1 cellular context compared by ENCODE assay signal in the genomic region with DNA sequence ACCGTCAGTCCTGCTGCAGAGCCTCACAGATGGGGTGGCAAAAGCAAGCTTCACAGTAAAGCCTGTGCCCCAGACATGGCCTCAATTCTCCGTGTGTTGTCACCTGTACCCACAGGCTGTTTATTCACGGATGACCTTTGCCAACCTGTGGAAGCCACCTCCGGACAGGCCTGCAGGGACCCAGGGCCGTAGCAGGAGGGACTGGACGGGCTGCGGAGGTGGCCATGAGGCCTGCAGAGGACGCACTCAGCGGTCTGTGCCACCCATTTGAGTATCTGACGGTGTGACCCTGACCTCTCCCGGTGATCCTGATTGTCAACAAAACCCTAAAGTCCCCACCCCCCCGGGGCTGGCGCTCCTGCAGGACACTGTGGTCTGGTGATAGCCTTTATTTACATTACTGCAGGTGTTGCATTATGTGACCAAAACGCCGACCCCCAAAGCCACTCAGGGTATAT.
TF ChIP-seq lines count a peak whose summit lies in the region.

No MANE protein-coding gene starts in this region.

TF ChIP-seq in HepG2, 621 proteins besides CTCF, POLR2A, EP300 and RAD21 (continued from another document and continues in another):
- TF ChIP-seq PPARG (CRISPR knock-in tag; conservative IDR thresholded peaks at IDR 0.05) (peak; percentile 47; the same call in 1 of the 2 replicates), HDAC1 (CRISPR knock-in tag; IDR thresholded peaks at IDR 0.05) (peak; percentile 79), ZNF614 (CRISPR knock-in tag; IDR thresholded peaks at IDR 0.05; ENCODE audit: borderline replicate concordance) (peak; percentile 66; the same call in 1 of the 2 replicates), FOXK2 (IDR thresholded peaks at IDR 0.05) (no peak), KMT2B (CRISPR knock-in tag; IDR thresholded peaks at IDR 0.05) (no peak), KDM1A (CRISPR knock-in tag; IDR thresholded peaks at IDR 0.05) (peak; percentile 39; the same call in 1 of the 2 replicates), IRX3 (CRISPR knock-in tag; IDR thresholded peaks at IDR 0.05; ENCODE audit: borderline replicate concordance, low read depth) (no peak), GZF1 (CRISPR knock-in tag; IDR thresholded peaks at IDR 0.05) (peak; percentile 72; the same call in 1 of the 2 replicates), IRF2 (CRISPR knock-in tag; IDR thresholded peaks at IDR 0.05) (peak; percentile 72; the same call in 1 of the 2 replicates), NFRKB (IDR thresholded peaks at IDR 0.05) (no peak), ZNF180 (CRISPR knock-in tag; IDR thresholded peaks at IDR 0.05; ENCODE audit: borderline replicate concordance, low read depth) (no peak), ZKSCAN1 (IDR thresholded peaks at IDR 0.05; ENCODE audit: low read length) (no peak), RNF2 (conservative IDR thresholded peaks at IDR 0.05; ENCODE audit: low read depth) (no peak), FUBP1 (CRISPR knock-in tag; IDR thresholded peaks at IDR 0.05; ENCODE audit: borderline replicate concordance) (no peak), ZNF446 (CRISPR knock-in tag; IDR thresholded peaks at IDR 0.05) (no peak), ARNT (IDR thresholded peaks at IDR 0.05) (no peak), CREM (IDR thresholded peaks at IDR 0.05) (peak; percentile 63), CREM (CRISPR knock-in tag; IDR thresholded peaks at IDR 0.05) (no peak), ZNF362 (CRISPR knock-in tag; IDR thresholded peaks at IDR 0.05; ENCODE audit: borderline replicate concordance) (peak; percentile 27; the same call in 1 of the 2 replicates), ZNF30 (CRISPR knock-in tag; IDR thresholded peaks at IDR 0.05) (no peak), PRDM10 (CRISPR knock-in tag; IDR thresholded peaks at IDR 0.05; ENCODE audit: low read depth) (peak; percentile 34; the same call in 1 of the 2 replicates), ZFAT (CRISPR knock-in tag; conservative IDR thresholded peaks at IDR 0.05) (no peak), ZUFSP (CRISPR knock-in tag; IDR thresholded peaks at IDR 0.05; ENCODE audit: borderline replicate concordance) (no peak), NCOA1 (CRISPR knock-in tag; IDR thresholded peaks at IDR 0.05) (no peak), ZNF18 (CRISPR knock-in tag; IDR thresholded peaks at IDR 0.05; ENCODE audit: insufficient replicate concordance) (no peak), NBN (conservative IDR thresholded peaks at IDR 0.05) (no peak), FOXC1 (CRISPR knock-in tag; IDR thresholded peaks at IDR 0.05; ENCODE audit: borderline replicate concordance) (no peak), CSRNP1 (CRISPR knock-in tag; IDR thresholded peaks at IDR 0.05) (peak; percentile 45; the same call in 1 of the 2 replicates), ZNF160 (CRISPR knock-in tag; IDR thresholded peaks at IDR 0.05) (no peak), XRCC5 (optimal IDR thresholded peaks at IDR 0.05; ENCODE audit: low read length) (peak; percentile 52), HNRNPUL1 (IDR thresholded peaks at IDR 0.05; ENCODE audit: low read depth, low read length) (no peak), ZNF644 (CRISPR knock-in tag; IDR thresholded peaks at IDR 0.05; ENCODE audit: low read depth) (no peak), KLF6 (CRISPR knock-in tag; IDR thresholded peaks at IDR 0.05) (no peak), ZNF572 (CRISPR knock-in tag; IDR thresholded peaks at IDR 0.05) (peak; percentile 62; the same call in 1 of the 2 replicates), JUNB (CRISPR knock-in tag; IDR thresholded peaks at IDR 0.05; ENCODE audit: borderline replicate concordance) (no peak), ZNF83 (CRISPR knock-in tag; IDR thresholded peaks at IDR 0.05; ENCODE audit: borderline replicate concordance) (no peak), ZSCAN9 (CRISPR knock-in tag; IDR thresholded peaks at IDR 0.05; ENCODE audit: borderline replicate concordance) (peak; percentile 36; the same call in 1 of the 2 replicates), ZNF3 (CRISPR knock-in tag; IDR thresholded peaks at IDR 0.05) (no peak), ZNF562 (CRISPR knock-in tag; IDR thresholded peaks at IDR 0.05; ENCODE audit: borderline replicate concordance) (no peak), SP4 (CRISPR knock-in tag; IDR thresholded peaks at IDR 0.05) (peak; percentile 22; the same call in 1 of the 2 replicates), ZNF121 (CRISPR knock-in tag; IDR thresholded peaks at IDR 0.05) (peak; percentile 76; the same call in 1 of the 2 replicates), MBD4 (IDR thresholded peaks at IDR 0.05; ENCODE audit: borderline replicate concordance, low read length) (no peak), GATAD1 (CRISPR knock-in tag; IDR thresholded peaks at IDR 0.05) (peak; percentile 41; the same call in 1 of the 2 replicates), YEATS2 (CRISPR knock-in tag; IDR thresholded peaks at IDR 0.05; ENCODE audit: borderline replicate concordance) (no peak; the same call in 1 of the 2 replicates), ZNF782 (CRISPR knock-in tag; IDR thresholded peaks at IDR 0.05; ENCODE audit: borderline replicate concordance) (no peak), YEATS4 (CRISPR knock-in tag; IDR thresholded peaks at IDR 0.05; ENCODE audit: borderline replicate concordance) (peak; percentile 49; the same call in 1 of the 2 replicates), JUND (CRISPR knock-in tag; IDR thresholded peaks at IDR 0.05) (no peak; the same call in 1 of the 2 replicates), TBL1XR1 (IDR thresholded peaks at IDR 0.05; ENCODE audit: borderline replicate concordance, low read length, partially characterized antibody) (peak; percentile 15), PBX2 (CRISPR knock-in tag; IDR thresholded peaks at IDR 0.05) (no peak)
- TF ChIP-seq, protein P1, sequence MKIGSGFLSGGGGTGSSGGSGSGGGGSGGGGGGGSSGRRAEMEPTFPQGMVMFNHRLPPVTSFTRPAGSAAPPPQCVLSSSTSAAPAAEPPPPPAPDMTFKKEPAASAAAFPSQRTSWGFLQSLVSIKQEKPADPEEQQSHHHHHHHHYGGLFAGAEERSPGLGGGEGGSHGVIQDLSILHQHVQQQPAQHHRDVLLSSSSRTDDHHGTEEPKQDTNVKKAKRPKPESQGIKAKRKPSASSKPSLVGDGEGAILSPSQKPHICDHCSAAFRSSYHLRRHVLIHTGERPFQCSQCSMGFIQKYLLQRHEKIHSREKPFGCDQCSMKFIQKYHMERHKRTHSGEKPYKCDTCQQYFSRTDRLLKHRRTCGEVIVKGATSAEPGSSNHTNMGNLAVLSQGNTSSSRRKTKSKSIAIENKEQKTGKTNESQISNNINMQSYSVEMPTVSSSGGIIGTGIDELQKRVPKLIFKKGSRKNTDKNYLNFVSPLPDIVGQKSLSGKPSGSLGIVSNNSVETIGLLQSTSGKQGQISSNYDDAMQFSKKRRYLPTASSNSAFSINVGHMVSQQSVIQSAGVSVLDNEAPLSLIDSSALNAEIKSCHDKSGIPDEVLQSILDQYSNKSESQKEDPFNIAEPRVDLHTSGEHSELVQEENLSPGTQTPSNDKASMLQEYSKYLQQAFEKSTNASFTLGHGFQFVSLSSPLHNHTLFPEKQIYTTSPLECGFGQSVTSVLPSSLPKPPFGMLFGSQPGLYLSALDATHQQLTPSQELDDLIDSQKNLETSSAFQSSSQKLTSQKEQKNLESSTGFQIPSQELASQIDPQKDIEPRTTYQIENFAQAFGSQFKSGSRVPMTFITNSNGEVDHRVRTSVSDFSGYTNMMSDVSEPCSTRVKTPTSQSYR (CRISPR knock-in tag; IDR thresholded peaks at IDR 0.05; ENCODE audit: borderline replicate concordance), result peak; percentile 85; the same call in 1 of the 2 replicates
- TF ChIP-seq, protein P2, sequence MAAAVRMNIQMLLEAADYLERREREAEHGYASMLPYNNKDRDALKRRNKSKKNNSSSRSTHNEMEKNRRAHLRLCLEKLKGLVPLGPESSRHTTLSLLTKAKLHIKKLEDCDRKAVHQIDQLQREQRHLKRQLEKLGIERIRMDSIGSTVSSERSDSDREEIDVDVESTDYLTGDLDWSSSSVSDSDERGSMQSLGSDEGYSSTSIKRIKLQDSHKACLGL (CRISPR knock-in tag; IDR thresholded peaks at IDR 0.05), result no peak
